8 cellular contexts compared by ENCODE assay signal in the genomic region with DNA sequence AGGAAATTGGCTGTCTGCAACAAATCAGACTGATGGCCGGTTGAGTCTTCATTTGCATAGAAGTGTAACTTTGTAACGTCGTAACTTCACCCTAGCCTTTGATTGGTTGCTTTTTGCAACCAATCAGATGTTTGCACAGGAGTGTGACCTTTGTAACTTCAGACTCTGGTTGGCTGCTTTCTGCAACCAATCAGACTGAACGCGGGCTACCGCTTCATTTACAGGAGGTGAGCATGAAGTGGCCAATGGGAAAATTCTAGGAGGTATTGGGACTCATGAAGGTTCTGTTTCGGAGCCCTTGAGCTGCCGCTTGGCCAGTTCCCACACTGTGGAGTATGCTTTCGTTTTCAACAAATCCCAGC. TPM values are rescaled to one million over a fixed set of nuclear protein-coding genes. Genes with fewer than 3 reads are reported as not detected.
DNase-seq lines count a peak whose midpoint lies in the region; ATAC-seq lines count a peak whose summit lies in the region.

No MANE protein-coding gene starts in this region.

- DNase-seq in AG20443 (ENCODE audit: low spot score) (peak; percentile 43), NCI-H2196 (lab: John Stamatoyannopoulos, UW; ENCODE audit: unreplicated experiment) (peak; percentile 85), substantia nigra (lab: John Stamatoyannopoulos, UW) (peak in 46 of 49 donors; percentile 8 to 84 (median 61))

- H3K27ac ChIP-seq in esophagus (ENCODE audit: low read depth in 2 of 2, low read length in 1 of 2) (peak overlapping the region; percentile 90), mucosa of rectum (ENCODE audit: low read depth in 2 of 2, low read length in 2 of 2) (peak overlapping the region; percentile 71 to 89), substantia nigra (ENCODE audit: low read depth, low read length, poor library complexity, severe bottlenecking) (peak overlapping the region; percentile 81)

- H3K27me3 ChIP-seq in esophagus (ENCODE audit: control insufficient read depth in 1 of 2, insufficient read depth in 2 of 2, low read length in 2 of 2) = no peaks in the 10 kb centered on the region
- H3K27me3 ChIP-seq in mucosa of rectum (ENCODE audit: control insufficient read depth in 2 of 2, insufficient read depth in 2 of 2, low read length in 2 of 2) = no peaks in the 10 kb centered on the region

- H3K9me3 ChIP-seq in esophagus (ENCODE audit: control insufficient read depth in 2 of 2, insufficient read depth in 1 of 2, low read depth in 1 of 2, low read length in 1 of 2) (peaks cover 2 to 6% of the 10 kb centered on the region in 2 donors), mucosa of rectum (ENCODE audit: control insufficient read depth in 2 of 2, low read length in 2 of 2) (peaks cover 6 to 9% of the 10 kb centered on the region in 2 donors)

- WGBS in esophagus, 2 donors = 1 to 3% methylated on average over 9 of the region's 9 CpGs

- H3K36me3 ChIP-seq in esophagus (ENCODE audit: control insufficient read depth in 2 of 2, insufficient read depth in 2 of 2, low read length in 1 of 2) (no peaks in the 10 kb centered on the region), mucosa of rectum (ENCODE audit: control insufficient read depth in 2 of 2, insufficient read depth in 2 of 2, low read length in 2 of 2) (peaks cover 0 to 5% of the 10 kb centered on the region in 2 donors)

- H3K9ac ChIP-seq in mucosa of rectum (ENCODE audit: low read depth in 1 of 2, low read length in 2 of 2) = peak overlapping the region; percentile 68 to 77

- peak overlapping the region; percentile 69 to 77 for H3K4me3 ChIP-seq in esophagus (ENCODE audit: low read depth in 1 of 2, low read length in 2 of 2)
- peak overlapping the region; percentile 83 to 97 for H3K4me3 ChIP-seq in mucosa of rectum (ENCODE audit: low read length in 2 of 2)

- ATAC-seq in GM18520 (IDR thresholded peaks at IDR 0.05; ENCODE audit: unreplicated experiment) (peak; percentile 3), HG03064 (IDR thresholded peaks at IDR 0.05; ENCODE audit: low read depth, unreplicated experiment) (peak; percentile 27)
- peak; percentile 39 for ATAC-seq in activated CD4-positive, CD25-positive, alpha-beta regulatory T cell treated with anti-CD3 and anti-CD28 coated beads, Interleukin-2, amount 50 U/mL, for 24 hours

- H3K4me1 ChIP-seq in esophagus (ENCODE audit: control insufficient read depth in 2 of 2, insufficient read depth in 2 of 2, low read length in 1 of 2) (no peaks in the 10 kb centered on the region), mucosa of rectum (ENCODE audit: control insufficient read depth in 2 of 2, insufficient read depth in 2 of 2, low read length in 2 of 2) (peaks cover 4 to 5% of the 10 kb centered on the region in 2 donors)

RNA-seq across cellular contexts. Expression of gene ZNF559, which starts 0.4 kb away (rescaled TPM):
- 1 to 10 TPM; 3.7 to 9.9 TPM for polyA plus RNA-seq in esophagus

RNA-seq across cellular contexts. Expression of gene ZNF699, which starts 13.9 kb away (rescaled TPM):
- polyA plus RNA-seq in esophagus = 1 to 10 TPM in 1 of 2 donors, under 1 TPM in 1; 0.57 to 1.1 TPM

RNA-seq across cellular contexts. Expression of gene ZNF177, which starts 39.3 kb away (rescaled TPM):
- under 1 TPM; 0.42 to 0.84 TPM for polyA plus RNA-seq in esophagus

Comparison
In these comparisons a context has a peak if more than half of its experiments do, and no peak if none do; other contexts are left out.
1. Peak in every context shown above with its lines: DNase-seq, ATAC-seq, H3K4me3 ChIP-seq and H3K27ac ChIP-seq.